Comparison of ENCODE assay signal across 8 cellular contexts in the genomic region with DNA sequence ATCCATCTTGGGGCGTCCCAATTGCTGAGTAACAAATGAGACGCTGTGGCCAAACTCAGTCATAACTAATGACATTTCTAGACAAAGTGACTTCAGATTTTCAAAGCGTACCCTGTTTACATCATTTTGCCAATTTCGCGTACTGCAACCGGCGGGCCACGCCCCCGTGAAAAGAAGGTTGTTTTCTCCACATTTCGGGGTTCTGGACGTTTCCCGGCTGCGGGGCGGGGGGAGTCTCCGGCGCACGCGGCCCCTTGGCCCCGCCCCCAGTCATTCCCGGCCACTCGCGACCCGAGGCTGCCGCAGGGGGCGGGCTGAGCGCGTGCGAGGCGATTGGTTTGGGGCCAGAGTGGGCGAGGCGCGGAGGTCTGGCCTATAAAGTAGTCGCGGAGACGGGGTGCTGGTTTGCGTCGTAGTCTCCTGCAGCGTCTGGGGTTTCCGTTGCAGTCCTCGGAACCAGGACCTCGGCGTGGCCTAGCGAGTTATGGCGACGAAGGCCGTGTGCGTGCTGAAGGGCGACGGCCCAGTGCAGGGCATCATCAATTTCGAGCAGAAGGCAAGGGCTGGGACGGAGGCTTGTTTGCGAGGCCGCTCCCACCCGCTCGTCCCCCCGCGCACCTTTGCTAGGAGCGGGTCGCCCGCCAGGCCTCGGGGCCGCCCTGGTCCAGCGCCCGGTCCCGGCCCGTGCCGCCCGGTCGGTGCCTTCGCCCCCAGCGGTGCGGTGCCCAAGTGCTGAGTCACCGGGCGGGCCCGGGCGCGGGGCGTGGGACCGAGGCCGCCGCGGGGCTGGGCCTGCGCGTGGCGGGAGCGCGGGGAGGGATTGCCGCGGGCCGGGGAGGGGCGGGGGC.
DNase-seq lines count a peak whose midpoint lies in the region; FAIRE-seq and TF ChIP-seq lines count a peak whose summit lies in the region.

A gene (plus strand): TSS at position 408 of the 848 bp plus-strand sequence. CDS start 77 bp downstream, at position 485.

- H3K4me3 ChIP-seq in MM.1S (ENCODE audit: low read length) = peak within 1 kb of the TSS; percentile 92

- peaks cover 54% of the 10 kb centered on the region for H3K36me3 Mint-ChIP-seq in nephron progenitor cell (ENCODE audit: low read depth)
- H3K36me3 Mint-ChIP-seq in stimulated activated naive CD8-positive, alpha-beta T cell treated with anti-CD3 and anti-CD28 coated beads, Interleukin-15, Interleukin-2, amounts not matched to agents 100 ng/mL and 50 ng/mL, for 24 hours (ENCODE audit: low read depth) = peaks cover 39% of the 10 kb centered on the region

- peaks cover 25% of the 10 kb centered on the region for H3K9me3 Mint-ChIP-seq in nephron progenitor cell
- no peaks in the 10 kb centered on the region for H3K9me3 Mint-ChIP-seq in stimulated activated naive CD8-positive, alpha-beta T cell treated with anti-CD3 and anti-CD28 coated beads, Interleukin-15, Interleukin-2, amounts not matched to agents 100 ng/mL and 50 ng/mL, for 24 hours

- peak within 1 kb of the TSS; percentile 91 for H3K9ac ChIP-seq in MM.1S (ENCODE audit: low read length)

- peaks cover 16% of the 10 kb centered on the region for H3K4me1 ChIP-seq in MM.1S (ENCODE audit: low read length)

- peaks cover 4% of the 10 kb centered on the region for H3F3A ChIP-seq in MM.1S (ENCODE audit: insufficient read depth, low read length)

- H3K4me1 Mint-ChIP-seq in nephron progenitor cell = peaks cover 61% of the 10 kb centered on the region
- H3K4me1 Mint-ChIP-seq in stimulated activated naive CD8-positive, alpha-beta T cell treated with anti-CD3 and anti-CD28 coated beads, Interleukin-15, Interleukin-2, amounts not matched to agents 100 ng/mL and 50 ng/mL, for 24 hours (ENCODE audit: low read depth) = peaks cover 72% of the 10 kb centered on the region

- H2AFZ ChIP-seq in MM.1S (ENCODE audit: low read length) = peak within 1 kb of the TSS; percentile 91

- H3K27ac ChIP-seq in MM.1S (ENCODE audit: low read length) = peak within 1 kb of the TSS; percentile 76

- peak within 1 kb of the TSS; percentile 100 for H3K4me3 Mint-ChIP-seq in nephron progenitor cell
- H3K4me3 Mint-ChIP-seq in stimulated activated naive CD8-positive, alpha-beta T cell treated with anti-CD3 and anti-CD28 coated beads, Interleukin-15, Interleukin-2, amounts not matched to agents 100 ng/mL and 50 ng/mL, for 24 hours = peak within 1 kb of the TSS; percentile 96

- H3K9me3 ChIP-seq in MM.1S (replicated peaks; ENCODE audit: insufficient read depth, low read length) = no peaks in the 10 kb centered on the region

- DNase-seq in HCEC 1CT (peak; percentile 94), MM.1S (peak; percentile 100), SHP77 treated with DMSO at 0.1 percent for 48 hours (lab: John Stamatoyannopoulos, UW) (peak; percentile 67), fibroblast of the conjunctiva (ENCODE audit: low read depth) (peak; percentile 81), nephron progenitor cell (peak; percentile 93)
- peak; percentile 99 for DNase-seq in activated effector memory CD4-positive, alpha-beta T cell treated with anti-CD3 and anti-CD28 coated beads, Interleukin-2, amount 50 U/mL, for 16 hours

- H3K27ac Mint-ChIP-seq in nephron progenitor cell = peak within 1 kb of the TSS; percentile 99
- peak within 1 kb of the TSS; percentile 99 for H3K27ac Mint-ChIP-seq in stimulated activated naive CD8-positive, alpha-beta T cell treated with anti-CD3 and anti-CD28 coated beads, Interleukin-15, Interleukin-2, amounts not matched to agents 100 ng/mL and 50 ng/mL, for 24 hours

- no peaks in the 10 kb centered on the region for H3K27me3 ChIP-seq in MM.1S (replicated peaks; ENCODE audit: insufficient read depth, low read length)

- peak; percentile 69 for FAIRE-seq in G401.6 (lab: Jason Lieb, UNC)

- H3K27me3 Mint-ChIP-seq in nephron progenitor cell (ENCODE audit: low read depth, poor library complexity) = peaks cover 3% of the 10 kb centered on the region
- no peaks in the 10 kb centered on the region for H3K27me3 Mint-ChIP-seq in stimulated activated naive CD8-positive, alpha-beta T cell treated with anti-CD3 and anti-CD28 coated beads, Interleukin-15, Interleukin-2, amounts not matched to agents 100 ng/mL and 50 ng/mL, for 24 hours

- peak within 1 kb of the TSS; percentile 76 for H3K4me2 ChIP-seq in MM.1S (ENCODE audit: low read depth, low read length)

- H4K20me1 ChIP-seq in MM.1S (ENCODE audit: insufficient read depth, low read length) = peaks cover 14% of the 10 kb centered on the region; the same call in 1 of the 2 replicates

- TF ChIP-seq CTCF in MM.1S (IDR thresholded peaks at IDR 0.05; ENCODE audit: low read length) (no peak), nephron progenitor cell (IDR thresholded peaks at IDR 0.05) (no peak)

- peaks cover 48% of the 10 kb centered on the region for H3K79me2 ChIP-seq in MM.1S (ENCODE audit: low read length)

- peaks cover 9% of the 10 kb centered on the region; the same call in 1 of the 2 replicates for H3K36me3 ChIP-seq in MM.1S (replicated peaks; ENCODE audit: insufficient read depth, low read length)

- H3K9me2 ChIP-seq in MM.1S (replicated peaks; ENCODE audit: insufficient read depth, low read length) = no peaks in the 10 kb centered on the region

Comparison
In these comparisons a context has a peak if more than half of its experiments do, and no peak if none do; other contexts are left out.
1. Peak in every context shown above with its lines: DNase-seq, H3K4me3 ChIP-seq and H3K27ac ChIP-seq.